In genomic region chr20:63337786-63338420, GRCh38 we compare ENCODE assay signal across 1 cellular context.
TF ChIP-seq lines count a peak whose summit lies in the region.

No MANE protein-coding gene starts in this region.

TF ChIP-seq in HEK293, 187 proteins besides CTCF, POLR2A, EP300 and RAD21 (continued from another document):
- TF ChIP-seq PRDM10 (tag by site-specific recombination; IDR thresholded peaks at IDR 0.05) (peak; percentile 55), GLIS1 (tag by site-specific recombination; IDR thresholded peaks at IDR 0.05) (peak; percentile 33), ZFHX2 (tag by site-specific recombination; conservative IDR thresholded peaks at IDR 0.05) (peak; percentile 89), ZBTB1 (tag by site-specific recombination; IDR thresholded peaks at IDR 0.05) (no peak), ZIC2 (tag by site-specific recombination; IDR thresholded peaks at IDR 0.05) (peak; percentile 28; the same call in 1 of the 2 replicates), ZNF280C (tag by site-specific recombination; IDR thresholded peaks at IDR 0.05) (no peak), ZBTB11 (tag by site-specific recombination; conservative IDR thresholded peaks at IDR 0.05; ENCODE audit: low read depth) (no peak), KLF1 (tag by site-specific recombination; IDR thresholded peaks at IDR 0.05) (no peak)
